Comparison of ENCODE assay signal across 1 cellular context in the genomic region with DNA sequence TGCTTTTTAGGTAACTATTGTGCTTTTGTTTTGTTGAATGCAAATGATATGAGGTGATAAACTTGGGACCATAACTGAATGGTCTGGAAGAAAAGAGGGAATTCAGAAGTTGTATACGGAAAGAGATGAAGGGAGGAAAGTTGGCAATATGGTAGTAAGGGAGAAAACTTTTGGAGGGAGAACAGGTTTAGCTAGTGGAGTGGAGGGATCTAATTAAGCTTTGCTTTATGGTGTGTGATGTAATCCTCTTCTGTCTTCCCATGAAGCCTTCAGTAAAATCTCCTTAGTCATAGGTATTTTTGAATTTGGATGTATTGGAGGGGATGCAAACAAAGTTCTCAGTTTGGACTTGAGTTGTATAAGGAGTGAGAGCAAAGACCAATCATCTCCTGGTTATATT.
TF ChIP-seq lines count a peak whose summit lies in the region.

No MANE protein-coding gene starts in this region.

TF ChIP-seq in HEK293, 187 proteins besides CTCF, POLR2A, EP300 and RAD21 (continued from another document and continues in another):
- TF ChIP-seq, protein P1, sequence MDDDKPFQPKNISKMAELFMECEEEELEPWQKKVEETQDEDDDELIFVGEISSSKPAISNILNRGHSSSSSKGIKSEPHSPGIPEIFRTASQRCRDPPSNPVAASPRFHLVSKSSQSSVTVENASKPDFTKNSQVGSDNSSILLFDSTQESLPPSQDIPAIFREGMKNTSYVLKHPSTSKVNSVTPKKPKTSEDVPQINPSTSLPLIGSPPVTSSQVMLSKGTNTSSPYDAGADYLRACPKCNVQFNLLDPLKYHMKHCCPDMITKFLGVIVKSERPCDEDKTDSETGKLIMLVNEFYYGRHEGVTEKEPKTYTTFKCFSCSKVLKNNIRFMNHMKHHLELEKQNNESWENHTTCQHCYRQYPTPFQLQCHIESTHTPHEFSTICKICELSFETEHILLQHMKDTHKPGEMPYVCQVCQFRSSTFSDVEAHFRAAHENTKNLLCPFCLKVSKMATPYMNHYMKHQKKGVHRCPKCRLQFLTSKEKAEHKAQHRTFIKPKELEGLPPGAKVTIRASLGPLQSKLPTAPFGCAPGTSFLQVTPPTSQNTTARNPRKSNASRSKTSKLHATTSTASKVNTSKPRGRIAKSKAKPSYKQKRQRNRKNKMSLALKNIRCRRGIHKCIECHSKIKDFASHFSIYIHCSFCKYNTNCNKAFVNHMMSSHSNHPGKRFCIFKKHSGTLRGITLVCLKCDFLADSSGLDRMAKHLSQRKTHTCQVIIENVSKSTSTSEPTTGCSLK (tag by site-specific recombination; IDR thresholded peaks at IDR 0.05): no peak
- no peak for TF ChIP-seq TCF7L2 (IDR thresholded peaks at IDR 0.05; ENCODE audit: borderline replicate concordance, low read depth, low read length)
- TF ChIP-seq ZNF530 (tag by site-specific recombination; IDR thresholded peaks at IDR 0.05; ENCODE audit: low read depth): no peak
- peak; percentile 81; the same call in 1 of the 2 replicates for TF ChIP-seq ZSCAN30 (tag by site-specific recombination; IDR thresholded peaks at IDR 0.05)
- TF ChIP-seq ZNF133 (tag by site-specific recombination; IDR thresholded peaks at IDR 0.05): no peak
- no peak for TF ChIP-seq ZNF16 (tag by site-specific recombination; IDR thresholded peaks at IDR 0.05; ENCODE audit: low read depth)
- no peak for TF ChIP-seq ZNF658 (tag by site-specific recombination; IDR thresholded peaks at IDR 0.05)
- peak; percentile 74 for TF ChIP-seq SP7 (tag by site-specific recombination; IDR thresholded peaks at IDR 0.05)
- no peak for TF ChIP-seq REPIN1 (tag by site-specific recombination; IDR thresholded peaks at IDR 0.05; ENCODE audit: low read depth)
- no peak for TF ChIP-seq HOXD13 (CRISPR knock-in tag; IDR thresholded peaks at IDR 0.05; ENCODE audit: borderline replicate concordance)
- TF ChIP-seq, protein P2, sequence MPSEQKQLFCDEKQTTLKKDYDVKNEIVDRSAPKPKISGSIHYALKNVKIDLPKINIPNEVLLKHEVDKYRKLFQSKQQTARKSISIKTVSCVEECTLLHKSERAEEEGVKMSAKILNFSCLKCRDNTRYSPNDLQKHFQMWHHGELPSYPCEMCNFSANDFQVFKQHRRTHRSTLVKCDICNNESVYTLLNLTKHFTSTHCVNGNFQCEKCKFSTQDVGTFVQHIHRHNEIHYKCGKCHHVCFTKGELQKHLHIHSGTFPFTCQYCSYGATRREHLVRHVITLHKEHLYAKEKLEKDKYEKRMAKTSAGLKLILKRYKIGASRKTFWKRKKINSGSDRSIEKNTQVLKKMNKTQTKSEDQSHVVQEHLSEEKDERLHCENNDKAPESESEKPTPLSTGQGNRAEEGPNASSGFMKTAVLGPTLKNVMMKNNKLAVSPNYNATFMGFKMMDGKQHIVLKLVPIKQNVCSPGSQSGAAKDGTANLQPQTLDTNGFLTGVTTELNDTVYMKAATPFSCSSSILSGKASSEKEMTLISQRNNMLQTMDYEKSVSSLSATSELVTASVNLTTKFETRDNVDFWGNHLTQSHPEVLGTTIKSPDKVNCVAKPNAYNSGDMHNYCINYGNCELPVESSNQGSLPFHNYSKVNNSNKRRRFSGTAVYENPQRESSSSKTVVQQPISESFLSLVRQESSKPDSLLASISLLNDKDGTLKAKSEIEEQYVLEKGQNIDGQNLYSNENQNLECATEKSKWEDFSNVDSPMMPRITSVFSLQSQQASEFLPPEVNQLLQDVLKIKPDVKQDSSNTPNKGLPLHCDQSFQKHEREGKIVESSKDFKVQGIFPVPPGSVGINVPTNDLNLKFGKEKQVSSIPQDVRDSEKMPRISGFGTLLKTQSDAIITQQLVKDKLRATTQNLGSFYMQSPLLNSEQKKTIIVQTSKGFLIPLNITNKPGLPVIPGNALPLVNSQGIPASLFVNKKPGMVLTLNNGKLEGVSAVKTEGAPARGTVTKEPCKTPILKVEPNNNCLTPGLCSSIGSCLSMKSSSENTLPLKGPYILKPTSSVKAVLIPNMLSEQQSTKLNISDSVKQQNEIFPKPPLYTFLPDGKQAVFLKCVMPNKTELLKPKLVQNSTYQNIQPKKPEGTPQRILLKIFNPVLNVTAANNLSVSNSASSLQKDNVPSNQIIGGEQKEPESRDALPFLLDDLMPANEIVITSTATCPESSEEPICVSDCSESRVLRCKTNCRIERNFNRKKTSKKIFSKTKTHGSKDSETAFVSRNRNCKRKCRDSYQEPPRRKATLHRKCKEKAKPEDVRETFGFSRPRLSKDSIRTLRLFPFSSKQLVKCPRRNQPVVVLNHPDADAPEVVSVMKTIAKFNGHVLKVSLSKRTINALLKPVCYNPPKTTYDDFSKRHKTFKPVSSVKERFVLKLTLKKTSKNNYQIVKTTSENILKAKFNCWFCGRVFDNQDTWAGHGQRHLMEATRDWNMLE (tag by site-specific recombination; conservative IDR thresholded peaks at IDR 0.05; ENCODE audit: low read depth): no peak
- TF ChIP-seq ZNF677 (tag by site-specific recombination; IDR thresholded peaks at IDR 0.05): no peak
- TF ChIP-seq ZNF670 (tag by site-specific recombination; IDR thresholded peaks at IDR 0.05; ENCODE audit: low read depth): no peak
- TF ChIP-seq ZFHX2 (tag by site-specific recombination; conservative IDR thresholded peaks at IDR 0.05): no peak
- no peak for TF ChIP-seq ZNF391 (tag by site-specific recombination; IDR thresholded peaks at IDR 0.05; ENCODE audit: borderline replicate concordance, low read depth)
- TF ChIP-seq BCL11A (tag by site-specific recombination; IDR thresholded peaks at IDR 0.05; ENCODE audit: low read depth): no peak
- TF ChIP-seq, protein P3, sequence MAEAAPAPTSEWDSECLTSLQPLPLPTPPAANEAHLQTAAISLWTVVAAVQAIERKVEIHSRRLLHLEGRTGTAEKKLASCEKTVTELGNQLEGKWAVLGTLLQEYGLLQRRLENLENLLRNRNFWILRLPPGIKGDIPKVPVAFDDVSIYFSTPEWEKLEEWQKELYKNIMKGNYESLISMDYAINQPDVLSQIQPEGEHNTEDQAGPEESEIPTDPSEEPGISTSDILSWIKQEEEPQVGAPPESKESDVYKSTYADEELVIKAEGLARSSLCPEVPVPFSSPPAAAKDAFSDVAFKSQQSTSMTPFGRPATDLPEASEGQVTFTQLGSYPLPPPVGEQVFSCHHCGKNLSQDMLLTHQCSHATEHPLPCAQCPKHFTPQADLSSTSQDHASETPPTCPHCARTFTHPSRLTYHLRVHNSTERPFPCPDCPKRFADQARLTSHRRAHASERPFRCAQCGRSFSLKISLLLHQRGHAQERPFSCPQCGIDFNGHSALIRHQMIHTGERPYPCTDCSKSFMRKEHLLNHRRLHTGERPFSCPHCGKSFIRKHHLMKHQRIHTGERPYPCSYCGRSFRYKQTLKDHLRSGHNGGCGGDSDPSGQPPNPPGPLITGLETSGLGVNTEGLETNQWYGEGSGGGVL (tag by site-specific recombination; IDR thresholded peaks at IDR 0.05): peak; percentile 53
- TF ChIP-seq ZNF571 (tag by site-specific recombination; IDR thresholded peaks at IDR 0.05): no peak
- TF ChIP-seq ZNF585B (tag by site-specific recombination; IDR thresholded peaks at IDR 0.05): no peak
- TF ChIP-seq ZNF416 (tag by site-specific recombination; IDR thresholded peaks at IDR 0.05): no peak
- TF ChIP-seq ZNF10 (tag by site-specific recombination; IDR thresholded peaks at IDR 0.05): no peak
- TF ChIP-seq ZNF169 (tag by site-specific recombination; IDR thresholded peaks at IDR 0.05): no peak
- TF ChIP-seq ZNF792 (tag by site-specific recombination; IDR thresholded peaks at IDR 0.05): no peak
- no peak for TF ChIP-seq ZNF529 (tag by site-specific recombination; IDR thresholded peaks at IDR 0.05; ENCODE audit: insufficient replicate concordance)
- TF ChIP-seq, protein P4, sequence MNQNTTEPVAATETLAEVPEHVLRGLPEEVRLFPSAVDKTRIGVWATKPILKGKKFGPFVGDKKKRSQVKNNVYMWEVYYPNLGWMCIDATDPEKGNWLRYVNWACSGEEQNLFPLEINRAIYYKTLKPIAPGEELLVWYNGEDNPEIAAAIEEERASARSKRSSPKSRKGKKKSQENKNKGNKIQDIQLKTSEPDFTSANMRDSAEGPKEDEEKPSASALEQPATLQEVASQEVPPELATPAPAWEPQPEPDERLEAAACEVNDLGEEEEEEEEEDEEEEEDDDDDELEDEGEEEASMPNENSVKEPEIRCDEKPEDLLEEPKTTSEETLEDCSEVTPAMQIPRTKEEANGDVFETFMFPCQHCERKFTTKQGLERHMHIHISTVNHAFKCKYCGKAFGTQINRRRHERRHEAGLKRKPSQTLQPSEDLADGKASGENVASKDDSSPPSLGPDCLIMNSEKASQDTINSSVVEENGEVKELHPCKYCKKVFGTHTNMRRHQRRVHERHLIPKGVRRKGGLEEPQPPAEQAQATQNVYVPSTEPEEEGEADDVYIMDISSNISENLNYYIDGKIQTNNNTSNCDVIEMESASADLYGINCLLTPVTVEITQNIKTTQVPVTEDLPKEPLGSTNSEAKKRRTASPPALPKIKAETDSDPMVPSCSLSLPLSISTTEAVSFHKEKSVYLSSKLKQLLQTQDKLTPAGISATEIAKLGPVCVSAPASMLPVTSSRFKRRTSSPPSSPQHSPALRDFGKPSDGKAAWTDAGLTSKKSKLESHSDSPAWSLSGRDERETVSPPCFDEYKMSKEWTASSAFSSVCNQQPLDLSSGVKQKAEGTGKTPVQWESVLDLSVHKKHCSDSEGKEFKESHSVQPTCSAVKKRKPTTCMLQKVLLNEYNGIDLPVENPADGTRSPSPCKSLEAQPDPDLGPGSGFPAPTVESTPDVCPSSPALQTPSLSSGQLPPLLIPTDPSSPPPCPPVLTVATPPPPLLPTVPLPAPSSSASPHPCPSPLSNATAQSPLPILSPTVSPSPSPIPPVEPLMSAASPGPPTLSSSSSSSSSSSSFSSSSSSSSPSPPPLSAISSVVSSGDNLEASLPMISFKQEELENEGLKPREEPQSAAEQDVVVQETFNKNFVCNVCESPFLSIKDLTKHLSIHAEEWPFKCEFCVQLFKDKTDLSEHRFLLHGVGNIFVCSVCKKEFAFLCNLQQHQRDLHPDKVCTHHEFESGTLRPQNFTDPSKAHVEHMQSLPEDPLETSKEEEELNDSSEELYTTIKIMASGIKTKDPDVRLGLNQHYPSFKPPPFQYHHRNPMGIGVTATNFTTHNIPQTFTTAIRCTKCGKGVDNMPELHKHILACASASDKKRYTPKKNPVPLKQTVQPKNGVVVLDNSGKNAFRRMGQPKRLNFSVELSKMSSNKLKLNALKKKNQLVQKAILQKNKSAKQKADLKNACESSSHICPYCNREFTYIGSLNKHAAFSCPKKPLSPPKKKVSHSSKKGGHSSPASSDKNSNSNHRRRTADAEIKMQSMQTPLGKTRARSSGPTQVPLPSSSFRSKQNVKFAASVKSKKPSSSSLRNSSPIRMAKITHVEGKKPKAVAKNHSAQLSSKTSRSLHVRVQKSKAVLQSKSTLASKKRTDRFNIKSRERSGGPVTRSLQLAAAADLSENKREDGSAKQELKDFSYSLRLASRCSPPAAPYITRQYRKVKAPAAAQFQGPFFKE (tag by site-specific recombination; IDR thresholded peaks at IDR 0.05; ENCODE audit: borderline replicate concordance): no peak
- TF ChIP-seq, protein P5, sequence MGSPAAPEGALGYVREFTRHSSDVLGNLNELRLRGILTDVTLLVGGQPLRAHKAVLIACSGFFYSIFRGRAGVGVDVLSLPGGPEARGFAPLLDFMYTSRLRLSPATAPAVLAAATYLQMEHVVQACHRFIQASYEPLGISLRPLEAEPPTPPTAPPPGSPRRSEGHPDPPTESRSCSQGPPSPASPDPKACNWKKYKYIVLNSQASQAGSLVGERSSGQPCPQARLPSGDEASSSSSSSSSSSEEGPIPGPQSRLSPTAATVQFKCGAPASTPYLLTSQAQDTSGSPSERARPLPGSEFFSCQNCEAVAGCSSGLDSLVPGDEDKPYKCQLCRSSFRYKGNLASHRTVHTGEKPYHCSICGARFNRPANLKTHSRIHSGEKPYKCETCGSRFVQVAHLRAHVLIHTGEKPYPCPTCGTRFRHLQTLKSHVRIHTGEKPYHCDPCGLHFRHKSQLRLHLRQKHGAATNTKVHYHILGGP (tag by site-specific recombination; IDR thresholded peaks at IDR 0.05): no peak
- 0 out of 2 replicates have a peak, but pooled peaks have one; percentile 9 for TF ChIP-seq ZNF335 (tag by site-specific recombination; conservative IDR thresholded peaks at IDR 0.05)
- no peak for TF ChIP-seq ZNF423 (tag by site-specific recombination; IDR thresholded peaks at IDR 0.05)
- no peak for TF ChIP-seq KLF1 (tag by site-specific recombination; IDR thresholded peaks at IDR 0.05)
- TF ChIP-seq ZNF561 (tag by site-specific recombination; IDR thresholded peaks at IDR 0.05; ENCODE audit: borderline replicate concordance): no peak
- TF ChIP-seq ZNF155 (tag by site-specific recombination; IDR thresholded peaks at IDR 0.05): no peak
- TF ChIP-seq, protein P6, sequence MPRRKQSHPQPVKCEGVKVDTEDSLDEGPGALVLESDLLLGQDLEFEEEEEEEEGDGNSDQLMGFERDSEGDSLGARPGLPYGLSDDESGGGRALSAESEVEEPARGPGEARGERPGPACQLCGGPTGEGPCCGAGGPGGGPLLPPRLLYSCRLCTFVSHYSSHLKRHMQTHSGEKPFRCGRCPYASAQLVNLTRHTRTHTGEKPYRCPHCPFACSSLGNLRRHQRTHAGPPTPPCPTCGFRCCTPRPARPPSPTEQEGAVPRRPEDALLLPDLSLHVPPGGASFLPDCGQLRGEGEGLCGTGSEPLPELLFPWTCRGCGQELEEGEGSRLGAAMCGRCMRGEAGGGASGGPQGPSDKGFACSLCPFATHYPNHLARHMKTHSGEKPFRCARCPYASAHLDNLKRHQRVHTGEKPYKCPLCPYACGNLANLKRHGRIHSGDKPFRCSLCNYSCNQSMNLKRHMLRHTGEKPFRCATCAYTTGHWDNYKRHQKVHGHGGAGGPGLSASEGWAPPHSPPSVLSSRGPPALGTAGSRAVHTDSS (tag by site-specific recombination; IDR thresholded peaks at IDR 0.05): no peak
- TF ChIP-seq ZNF626 (tag by site-specific recombination; IDR thresholded peaks at IDR 0.05): no peak
- no peak for TF ChIP-seq ZNF768 (tag by site-specific recombination; IDR thresholded peaks at IDR 0.05)
- TF ChIP-seq ZNF175 (tag by site-specific recombination; IDR thresholded peaks at IDR 0.05): no peak
- peak; percentile 21; the same call in 1 of the 2 replicates for TF ChIP-seq IKZF3 (tag by site-specific recombination; IDR thresholded peaks at IDR 0.05)
- TF ChIP-seq ZNF629 (tag by site-specific recombination; IDR thresholded peaks at IDR 0.05): peak; percentile 43; the same call in 1 of the 2 replicates
- no peak for TF ChIP-seq ZNF747 (tag by site-specific recombination; IDR thresholded peaks at IDR 0.05)
- no peak for TF ChIP-seq FEZF1 (tag by site-specific recombination; IDR thresholded peaks at IDR 0.05)
- TF ChIP-seq, protein P7, sequence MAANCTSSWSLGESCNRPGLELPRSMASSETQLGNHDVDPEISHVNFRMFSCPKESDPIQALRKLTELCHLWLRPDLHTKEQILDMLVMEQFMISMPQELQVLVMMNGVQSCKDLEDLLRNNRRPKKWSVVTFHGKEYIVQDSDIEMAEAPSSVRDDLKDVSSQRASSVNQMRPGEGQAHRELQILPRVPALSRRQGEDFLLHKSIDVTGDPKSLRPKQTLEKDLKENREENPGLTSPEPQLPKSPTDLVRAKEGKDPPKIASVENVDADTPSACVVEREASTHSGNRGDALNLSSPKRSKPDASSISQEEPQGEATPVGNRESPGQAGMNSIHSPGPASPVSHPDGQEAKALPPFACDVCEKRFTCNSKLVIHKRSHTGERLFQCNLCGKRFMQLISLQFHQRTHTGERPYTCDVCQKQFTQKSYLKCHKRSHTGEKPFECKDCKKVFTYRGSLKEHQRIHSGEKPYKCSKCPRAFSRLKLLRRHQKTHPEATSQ (tag by site-specific recombination; IDR thresholded peaks at IDR 0.05): no peak
- TF ChIP-seq ZNF548 (tag by site-specific recombination; IDR thresholded peaks at IDR 0.05): no peak
- no peak for TF ChIP-seq TRIM28 (IDR thresholded peaks at IDR 0.05; ENCODE audit: borderline replicate concordance, low read length)
